ENCODE assay signal across 9 cellular contexts in genomic region chr2:231124833-231125232, GRCh38. TPM values are rescaled to one million over a fixed set of nuclear protein-coding genes. Genes with fewer than 3 reads are reported as not detected.
DNase-seq lines count a peak whose midpoint lies in the region; ATAC-seq, FAIRE-seq and TF ChIP-seq lines count a peak whose summit lies in the region.
"Had no signal": no experiment of that assay in that cellular context is flagged by ENCODE, and none has a peak within 500 bp of the region (broad histone marks: within the 10 kb centered on the region; RNA-seq: fewer than 3 reads in every experiment).

HTR2B (minus strand) TSS chr2:231125042; CDS start chr2:231123764, 1,278 bp downstream.

- H3K4me3 ChIP-seq in fibroblast of villous mesenchyme (ENCODE audit: low read depth, low read length), result peak within 1 kb of the TSS; percentile 51

- no peak for DNase-seq in activated CD4-positive, CD25-positive, alpha-beta regulatory T cell treated with anti-CD3 and anti-CD28 coated beads, Interleukin-2, amount 50 U/mL, for 72 hours
- DNase-seq in fibroblast of villous mesenchyme (ENCODE audit: low read depth) (peak; percentile 73), sciatic nerve (ENCODE audit: low spot score) (no peak), SIG-M5 (lab: John Stamatoyannopoulos, UW) (no peak), mucosa of gallbladder (ENCODE audit: low spot score) (no peak)
- DNase-seq: naive B cell had no signal

- intact Hi-C loops in sciatic nerve (cut with DNase I), result no loop called here

- peak; percentile 55 to 77 for ATAC-seq in activated CD4-positive, CD25-positive, alpha-beta regulatory T cell treated with anti-CD3 and anti-CD28 coated beads, Interleukin-2, amount 50 U/mL, for 24 hours
- peak; percentile 74 for ATAC-seq in sciatic nerve
- ATAC-seq in GM18873 (IDR thresholded peaks at IDR 0.05; ENCODE audit: low FRiP score, unreplicated experiment), result no peak

- TF ChIP-seq CTCF in fibroblast of villous mesenchyme (IDR thresholded peaks at IDR 0.05; ENCODE audit: insufficient read depth, low read depth, low read length), result no peak

- FAIRE-seq in TTC549 (lab: Jason Lieb, UNC), result peak; percentile 46

RNA-seq across cellular contexts. Expression of gene HTR2B, which starts in this region (rescaled TPM):
- total RNA-seq in fibroblast of villous mesenchyme (109 and 159 TPM in 2 replicates), sciatic nerve (1.2 TPM), mucosa of gallbladder (0.14 TPM)

Comparison
In these comparisons a context has a peak if more than half of its experiments do, and no peak if none do; other contexts are left out.
1. RNA of gene HTR2B (total RNA-seq): 109 to 159 TPM in fibroblast of villous mesenchyme; 1.2 TPM in sciatic nerve (single experiment) and 0.14 TPM in mucosa of gallbladder (single experiment); every median in the first group is over 10 times any median in the second.